21 cellular contexts compared by ENCODE assay signal in genomic region chr12:21614510-21614909, GRCh38. TPM values are rescaled to one million over a fixed set of nuclear protein-coding genes. Genes with fewer than 3 reads are reported as not detected.
DNase-seq lines count a peak whose midpoint lies in the region; ATAC-seq, FAIRE-seq and TF ChIP-seq lines count a peak whose summit lies in the region.
"Had no signal": no experiment of that assay in that cellular context is flagged by ENCODE, and none has a peak within 500 bp of the region (broad histone marks: within the 10 kb centered on the region; RNA-seq: fewer than 3 reads in every experiment).

No MANE protein-coding gene starts in this region.

- ATAC-seq in activated T-cell treated with anti-CD3 and anti-CD28 coated beads, Interleukin-2, amount 50 U/mL, for 72 hours (replicated peaks in 1 of 2), result no peak
- no peak for ATAC-seq in left colon
- ATAC-seq in activated CD4-positive, CD25-positive, alpha-beta regulatory T cell treated with anti-CD3 and anti-CD28 coated beads, Interleukin-2, amount 50 U/mL, for 24 hours, result no peak

- FAIRE-seq in endothelial cell of umbilical vein (lab: Jason Lieb, UNC), result no peak
- FAIRE-seq: HTR-8/SVneo, RCC 7860 had no signal

- H3K79me2 ChIP-seq in endothelial cell of umbilical vein (ENCODE audit: control insufficient read depth, insufficient read depth, low read length), result no peaks in the 10 kb centered on the region

- TF ChIP-seq POLR2A in NB4 (IDR thresholded peaks at IDR 0.05; ENCODE audit: extremely low read depth, insufficient read length) (no peak), endothelial cell of umbilical vein (IDR thresholded peaks at IDR 0.05; ENCODE audit: low read depth, low read length) (no peak)

- H3K4me3 Mint-ChIP-seq in activated T-cell treated with anti-CD3 and anti-CD28 coated beads, Interleukin-2, amount 50 U/mL, for 72 hours, result peak overlapping the region; percentile 52 to 77
- H3K4me3 Mint-ChIP-seq in activated CD4-positive, alpha-beta memory T cell treated with anti-CD3 and anti-CD28 coated beads for 36 hours, result no peak overlapping the region

- H3K27me3 ChIP-seq in endothelial cell of umbilical vein (ENCODE audit: control insufficient read depth in 2 of 2, insufficient read depth in 2 of 2, low read length in 2 of 2), result no peaks in the 10 kb centered on the region
- H3K27me3 ChIP-seq: ovary had no signal

- H3K4me3 ChIP-seq in NB4 (ENCODE audit: low read depth, low read length) (no peak overlapping the region), endothelial cell of umbilical vein (replicated peaks in 1 of 3; ENCODE audit: insufficient read depth in 1 of 3, low read depth in 1 of 3, low read length in 3 of 3) (no peak overlapping the region)
- H3K4me3 ChIP-seq: ovary had no signal

- peaks cover 2 to 4% of the 10 kb centered on the region in 2 donors for H3K36me3 Mint-ChIP-seq in activated T-cell treated with anti-CD3 and anti-CD28 coated beads, Interleukin-2, amount 50 U/mL, for 72 hours (ENCODE audit: insufficient read depth in 2 of 2)
- H3K36me3 Mint-ChIP-seq in activated CD4-positive, alpha-beta memory T cell treated with anti-CD3 and anti-CD28 coated beads for 36 hours, result peaks cover 3% of the 10 kb centered on the region

- dilution Hi-C loops in endothelial cell of umbilical vein (cut with MboI; ENCODE audit: extremely low pct_ligation_motif_present, low sequenced_read_pairs), result no loop called here

- no peak overlapping the region for H3K27ac ChIP-seq in endothelial cell of umbilical vein (ENCODE audit: insufficient read depth, low read depth, low read length)
- H3K27ac ChIP-seq: ovary had no signal

- peak overlapping the region; percentile 83 for H3K27ac Mint-ChIP-seq in activated T-cell treated with anti-CD3 and anti-CD28 coated beads, Interleukin-2, amount 50 U/mL, for 72 hours
- H3K27ac Mint-ChIP-seq in activated CD4-positive, alpha-beta memory T cell treated with anti-CD3 and anti-CD28 coated beads for 36 hours, result peak overlapping the region; percentile 77

- peak overlapping the region; percentile 47 for H3K4me2 ChIP-seq in endothelial cell of umbilical vein (ENCODE audit: insufficient read depth, low read length)

- POLR2A ChIA-PET in activated CD4-positive, alpha-beta memory T cell treated with anti-CD3 and anti-CD28 coated beads for 36 hours (lab: Charles Lee), result no interaction called here
- POLR2A ChIA-PET in endothelial cell of umbilical vein (lab: Charles Lee), result no interaction called here

- CTCF ChIA-PET in activated CD4-positive, alpha-beta memory T cell treated with anti-CD3 and anti-CD28 coated beads for 36 hours (lab: Charles Lee), result no interaction called here
- CTCF ChIA-PET in endothelial cell of umbilical vein (lab: Charles Lee), result interaction anchor here (1.2 kb wide), 1 partner anchor 16 kb away, joined by 4 read pairs; no protein-coding TSS in a partner anchor

- no peaks in the 10 kb centered on the region for H3K9me1 ChIP-seq in endothelial cell of umbilical vein (replicated peaks; ENCODE audit: control insufficient read depth, extremely low read depth, insufficient read depth, low read length)

- peaks cover 0 to 1% of the 10 kb centered on the region in 2 donors for H3K9me3 Mint-ChIP-seq in activated T-cell treated with anti-CD3 and anti-CD28 coated beads, Interleukin-2, amount 50 U/mL, for 72 hours
- no peaks in the 10 kb centered on the region for H3K9me3 Mint-ChIP-seq in activated CD4-positive, alpha-beta memory T cell treated with anti-CD3 and anti-CD28 coated beads for 36 hours

- no peak overlapping the region for H3K9ac ChIP-seq in endothelial cell of umbilical vein (replicated peaks; ENCODE audit: extremely low read depth, insufficient read depth, low read length)

- DNase-seq in activated T-cell treated with anti-CD3 and anti-CD28 coated beads, Interleukin-2, amount 50 U/mL, for 72 hours, result no peak
- no peak for DNase-seq in activated T-cell treated with anti-CD3 and anti-CD28 coated beads for 4 hours
- DNase-seq in NB4 (ENCODE audit: low read depth), result peak; percentile 52
- DNase-seq in activated CD4-positive, alpha-beta memory T cell treated with anti-CD3 and anti-CD28 coated beads for 36 hours, result no peak
- no peak for DNase-seq in endothelial cell of umbilical vein (ENCODE audit: low read depth, low spot score)
- DNase-seq in NCI-H2171 (lab: John Stamatoyannopoulos, UW), result no peak
- no peak for DNase-seq in left colon
- DNase-seq: activated CD8-positive, alpha-beta memory T cell treated with anti-CD3 and anti-CD28 coated beads, Interleukin-2, amount 50 U/mL, for 4 hours; amygdala; effector CD4-positive, alpha-beta T cell; head of caudate nucleus; NCI-H2029 treated with DMSO at 0.1 percent for 48 hours; NCI-H526 treated with DMSO at 0.1 percent for 48 hours; ovary; stimulated activated CD4-positive, alpha-beta T cell treated with anti-CD3 and anti-CD28 coated beads, Interleukin-1b, Interleukin-23, amount 100 ng/mL, for 48 hours had no signal

- no peaks in the 10 kb centered on the region for H3K36me3 ChIP-seq in endothelial cell of umbilical vein (ENCODE audit: control insufficient read depth in 2 of 2, extremely low read depth in 1 of 2, insufficient read depth in 2 of 2, low read length in 2 of 2)
- H3K36me3 ChIP-seq: ovary had no signal

- TF ChIP-seq CTCF in NB4 (IDR thresholded peaks at IDR 0.05; ENCODE audit: low read depth, low read length), result no peak
- TF ChIP-seq CTCF in endothelial cell of umbilical vein (IDR thresholded peaks at IDR 0.05; ENCODE audit: extremely low read depth in 1 of 2, insufficient read depth in 1 of 2, low read depth in 1 of 2, low read length in 2 of 2), result no peak

- peaks cover 57% of the 10 kb centered on the region for H3K4me1 Mint-ChIP-seq in activated T-cell treated with anti-CD3 and anti-CD28 coated beads, Interleukin-2, amount 50 U/mL, for 72 hours (ENCODE audit: low read depth)
- H3K4me1 Mint-ChIP-seq in activated CD4-positive, alpha-beta memory T cell treated with anti-CD3 and anti-CD28 coated beads for 36 hours (ENCODE audit: low read depth), result peaks cover 54% of the 10 kb centered on the region

- no peaks in the 10 kb centered on the region for H3K9me3 ChIP-seq in endothelial cell of umbilical vein (replicated peaks; ENCODE audit: control insufficient read depth, insufficient read depth, low read length)
- H3K9me3 ChIP-seq: ovary had no signal

- intact Hi-C loops in activated CD4-positive, alpha-beta memory T cell treated with anti-CD3 and anti-CD28 coated beads for 36 hours (cut with micrococcal nuclease), result loop anchor here (2.0 kb wide), 2 partner anchors 28 to 178 kb away; partner anchors contain the start of gene PYROXD1
- intact Hi-C loops in endothelial cell of umbilical vein (cut with micrococcal nuclease), result no loop called here
- intact Hi-C loops in left colon (cut with DNase I, micrococcal nuclease), result no loop called here

- H3K4me1 ChIP-seq in endothelial cell of umbilical vein (ENCODE audit: control insufficient read depth, extremely low read depth, insufficient read depth, low read length), result peaks cover 22% of the 10 kb centered on the region

- BruUV-seq in endothelial cell of umbilical vein (replicated peaks; lab: Mats Ljungman, UMichigan), result no TSS peak

- H4K20me1 ChIP-seq in endothelial cell of umbilical vein (replicated peaks; ENCODE audit: control insufficient read depth, extremely low read depth, insufficient read depth, low read length), result no peaks in the 10 kb centered on the region

- H3K27me3 Mint-ChIP-seq in activated T-cell treated with anti-CD3 and anti-CD28 coated beads, Interleukin-2, amount 50 U/mL, for 72 hours (ENCODE audit: low read depth), result no peaks in the 10 kb centered on the region
- H3K27me3 Mint-ChIP-seq in activated CD4-positive, alpha-beta memory T cell treated with anti-CD3 and anti-CD28 coated beads for 36 hours, result no peaks in the 10 kb centered on the region

- no peak overlapping the region for H2AFZ ChIP-seq in endothelial cell of umbilical vein (ENCODE audit: low read depth, low read length)

TF ChIP-seq in endothelial cell of umbilical vein, 7 proteins besides CTCF, POLR2A, EP300 and RAD21 (continues in another document):
- TF ChIP-seq MAX (IDR thresholded peaks at IDR 0.05; ENCODE audit: insufficient read depth, insufficient read length) (no peak), FOS (IDR thresholded peaks at IDR 0.05; ENCODE audit: borderline replicate concordance, insufficient read depth, low read length) (no peak), MYC (IDR thresholded peaks at IDR 0.05; ENCODE audit: low read depth, low read length) (no peak), GATA2 (IDR thresholded peaks at IDR 0.05; ENCODE audit: insufficient read depth, insufficient read length, low read depth, low read length) (peak; percentile 27), POLR2AphosphoS5 (IDR thresholded peaks at IDR 0.05; ENCODE audit: insufficient read depth, low read depth, low read length) (no peak)

RNA-seq across cellular contexts. Expression of gene GYS2, which starts 9.9 kb away (rescaled TPM):
- total RNA-seq in activated T-cell treated with anti-CD3 and anti-CD28 coated beads, Interleukin-2, amount 50 U/mL, for 72 hours, result not detected
- total RNA-seq in activated CD4-positive, alpha-beta memory T cell treated with anti-CD3 and anti-CD28 coated beads for 36 hours, result not detected
- total RNA-seq in endothelial cell of umbilical vein (not detected in 2 replicates), left colon (not detected)
- polyA plus RNA-seq in endothelial cell of umbilical vein, result 0.03 and 0.04 TPM in 2 replicates
- 0.03 TPM in 1 of 2 replicates, not detected in the other for polyA plus RNA-seq in endothelial cell of umbilical vein (2011; cell fraction: cytosol; rRNA removed)
- polyA plus RNA-seq in endothelial cell of umbilical vein (2011; cell fraction: nucleus; rRNA removed), result not detected in 2 replicates
- not detected in 2 replicates for polyA plus RNA-seq in endothelial cell of umbilical vein (2012)
- polyA minus RNA-seq in endothelial cell of umbilical vein, result not detected in 2 replicates
- polyA minus RNA-seq in endothelial cell of umbilical vein (2011; cell fraction: cytosol; rRNA and poly(A)+ RNA removed), result not detected
- polyA minus RNA-seq in endothelial cell of umbilical vein (2011; cell fraction: nucleus; rRNA and poly(A)+ RNA removed), result not detected in 2 replicates
- total RNA-seq: fibroblast of lung, lower leg skin had no signal
- polyA plus RNA-seq: AG04450, fibroblast of lung, ovary had no signal

RNA-seq across cellular contexts. Expression of gene LDHB, which starts 43.1 kb away (rescaled TPM):
- total RNA-seq in activated T-cell treated with anti-CD3 and anti-CD28 coated beads, Interleukin-2, amount 50 U/mL, for 72 hours, result 1,000 to 10,000 TPM; 1,381 to 1,488 TPM
- total RNA-seq in activated CD4-positive, alpha-beta memory T cell treated with anti-CD3 and anti-CD28 coated beads for 36 hours, result 1,000 to 10,000 TPM; 1,684 to 1,884 TPM
- 670 and 703 TPM in 2 replicates for total RNA-seq in endothelial cell of umbilical vein
- 287 and 437 TPM in 2 replicates for polyA plus RNA-seq in endothelial cell of umbilical vein
- 590 and 669 TPM in 2 replicates for polyA plus RNA-seq in endothelial cell of umbilical vein (2011; cell fraction: cytosol; rRNA removed)
- polyA plus RNA-seq in endothelial cell of umbilical vein (2011; cell fraction: nucleus; rRNA removed), result 232 and 360 TPM in 2 replicates
- 902 and 1,182 TPM in 2 replicates for polyA plus RNA-seq in endothelial cell of umbilical vein (2012)
- polyA minus RNA-seq in endothelial cell of umbilical vein, result 400 and 448 TPM in 2 replicates
- 336 TPM for polyA minus RNA-seq in endothelial cell of umbilical vein (2011; cell fraction: cytosol; rRNA and poly(A)+ RNA removed)
- polyA minus RNA-seq in endothelial cell of umbilical vein (2011; cell fraction: nucleus; rRNA and poly(A)+ RNA removed), result 77.2 and 101 TPM in 2 replicates
- total RNA-seq in left colon, result 100 to 1,000 TPM; 209 to 214 TPM
